1 cellular context compared by ENCODE assay signal in genomic region chr19:495440-496332, GRCh38.
TF ChIP-seq lines count a peak whose summit lies in the region.

No MANE protein-coding gene starts in this region.

TF ChIP-seq in HepG2, 621 proteins besides CTCF, POLR2A, EP300 and RAD21 (continued from another document and continues in another):
- TF ChIP-seq KIAA2018 (CRISPR knock-in tag; IDR thresholded peaks at IDR 0.05; ENCODE audit: borderline replicate concordance), result no peak
- TF ChIP-seq RBAK (CRISPR knock-in tag; IDR thresholded peaks at IDR 0.05), result no peak
- no peak for TF ChIP-seq BCL3 (CRISPR knock-in tag; IDR thresholded peaks at IDR 0.05)
- 0 out of 2 replicates have a peak, but pooled peaks have one; percentile 27 for TF ChIP-seq RFXAP (CRISPR knock-in tag; IDR thresholded peaks at IDR 0.05; ENCODE audit: borderline replicate concordance)
- TF ChIP-seq SOX13 (IDR thresholded peaks at IDR 0.05), result no peak
- no peak for TF ChIP-seq SOX13 (CRISPR knock-in tag; conservative IDR thresholded peaks at IDR 0.05 in 1 of 2, IDR thresholded peaks at IDR 0.05 in 1 of 2)
- no peak for TF ChIP-seq NFIC (IDR thresholded peaks at IDR 0.05; ENCODE audit: low read length)
- no peak for TF ChIP-seq BHLHE40 (IDR thresholded peaks at IDR 0.05; ENCODE audit: low read length)
- TF ChIP-seq ZSCAN9 (CRISPR knock-in tag; IDR thresholded peaks at IDR 0.05; ENCODE audit: borderline replicate concordance), result no peak
- no peak for TF ChIP-seq U2AF2 (IDR thresholded peaks at IDR 0.05; ENCODE audit: low read depth, low read length)
- no peak for TF ChIP-seq ZNF431 (CRISPR knock-in tag; IDR thresholded peaks at IDR 0.05; ENCODE audit: borderline replicate concordance, low read depth)
- TF ChIP-seq HNRNPUL1 (IDR thresholded peaks at IDR 0.05; ENCODE audit: low read depth, low read length), result no peak
- no peak for TF ChIP-seq SIN3B (IDR thresholded peaks at IDR 0.05; ENCODE audit: low read length)
- TF ChIP-seq SNRNP70 (IDR thresholded peaks at IDR 0.05; ENCODE audit: low read depth, low read length), result no peak
- 0 out of 2 replicates have a peak, but pooled peaks have one; percentile 59 for TF ChIP-seq ZNF331 (CRISPR knock-in tag; IDR thresholded peaks at IDR 0.05)
- TF ChIP-seq ZNF296 (CRISPR knock-in tag; conservative IDR thresholded peaks at IDR 0.05), result no peak
- TF ChIP-seq MED8 (CRISPR knock-in tag; IDR thresholded peaks at IDR 0.05; ENCODE audit: insufficient replicate concordance), result no peak
- no peak for TF ChIP-seq NBN (conservative IDR thresholded peaks at IDR 0.05)
- TF ChIP-seq RNF2 (conservative IDR thresholded peaks at IDR 0.05; ENCODE audit: low read depth), result no peak
- TF ChIP-seq ZNF333 (CRISPR knock-in tag; IDR thresholded peaks at IDR 0.05; ENCODE audit: borderline replicate concordance), result no peak
- no peak for TF ChIP-seq HCFC1 (IDR thresholded peaks at IDR 0.05; ENCODE audit: low read depth, low read length)
- TF ChIP-seq SP1 (IDR thresholded peaks at IDR 0.05), result no peak
- 0 out of 2 replicates have a peak, but pooled peaks have one; percentile 19 for TF ChIP-seq SP1 (CRISPR knock-in tag; IDR thresholded peaks at IDR 0.05)
- TF ChIP-seq IRF1 (CRISPR knock-in tag; IDR thresholded peaks at IDR 0.05; ENCODE audit: low read depth), result no peak
- no peak for TF ChIP-seq PLRG1 (conservative IDR thresholded peaks at IDR 0.05)
- TF ChIP-seq ZNF318 (CRISPR knock-in tag; IDR thresholded peaks at IDR 0.05), result no peak
- TF ChIP-seq ZBTB10 (CRISPR knock-in tag; IDR thresholded peaks at IDR 0.05; ENCODE audit: borderline replicate concordance), result no peak
- no peak for TF ChIP-seq ZNF549 (CRISPR knock-in tag; IDR thresholded peaks at IDR 0.05)
- TF ChIP-seq ARNT2 (CRISPR knock-in tag; IDR thresholded peaks at IDR 0.05; ENCODE audit: low read depth), result no peak
- TF ChIP-seq DPF2 (CRISPR knock-in tag; IDR thresholded peaks at IDR 0.05; ENCODE audit: borderline replicate concordance, low read depth), result no peak
- TF ChIP-seq ZNF589 (CRISPR knock-in tag; conservative IDR thresholded peaks at IDR 0.05), result no peak
- TF ChIP-seq ZNF44 (CRISPR knock-in tag; IDR thresholded peaks at IDR 0.05), result no peak
- TF ChIP-seq FOXA3 (CRISPR knock-in tag; IDR thresholded peaks at IDR 0.05), result 0 out of 2 replicates have a peak, but pooled peaks have one; percentile 13
- TF ChIP-seq ZNF33A (CRISPR knock-in tag; IDR thresholded peaks at IDR 0.05; ENCODE audit: borderline replicate concordance), result no peak
- no peak for TF ChIP-seq ZNF674 (CRISPR knock-in tag; IDR thresholded peaks at IDR 0.05; ENCODE audit: low read depth)
